Comparison of ENCODE assay signal across 8 cellular contexts in the genomic region with DNA sequence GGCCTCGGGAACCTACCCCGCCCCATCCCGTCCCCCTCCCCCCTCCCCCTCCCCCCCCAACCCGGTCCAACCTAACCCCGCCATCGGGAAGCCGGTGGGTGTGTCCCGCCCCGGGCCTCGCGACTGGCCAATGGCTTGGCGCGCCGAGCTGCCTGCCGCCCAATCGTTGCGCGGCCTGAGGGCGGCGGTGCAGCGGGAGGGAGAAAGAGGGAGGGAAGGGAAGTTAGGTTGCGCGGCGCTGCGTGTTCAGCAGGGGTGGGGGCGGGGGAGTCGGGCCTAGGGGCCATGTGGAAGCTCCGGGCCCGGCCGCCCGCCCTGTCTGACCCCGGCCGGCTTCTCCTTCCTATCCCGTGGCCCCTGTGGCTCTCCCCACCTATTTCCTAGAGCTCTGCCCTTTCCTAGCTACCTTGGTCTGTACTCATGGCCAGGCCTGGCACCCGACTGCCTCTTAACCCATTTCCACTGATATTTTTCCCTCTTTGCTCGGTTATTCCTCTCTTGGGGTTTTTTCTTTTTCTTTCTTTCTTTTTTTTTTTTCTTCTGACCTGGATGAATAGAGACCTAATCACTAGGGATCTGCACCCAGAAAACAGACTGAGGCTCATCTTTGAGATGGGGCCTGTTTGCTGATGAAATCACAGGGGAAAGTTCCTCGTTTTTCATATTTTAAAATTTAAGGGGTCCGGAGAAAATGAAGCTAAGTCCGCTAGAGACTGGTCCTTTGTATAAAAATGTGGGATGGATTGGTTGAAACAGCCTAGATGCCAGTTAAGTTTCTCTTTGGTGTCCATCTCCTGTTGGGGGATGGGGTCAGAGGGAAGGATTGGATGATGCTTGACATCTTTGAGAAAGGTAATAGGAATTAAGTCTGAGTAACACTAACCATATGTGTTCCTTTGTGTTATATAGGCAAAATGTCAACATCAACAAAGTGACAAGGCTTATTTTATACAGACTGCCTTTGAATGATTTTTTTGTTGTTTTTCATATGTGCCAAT. TPM values are rescaled to one million over a fixed set of nuclear protein-coding genes. Genes with fewer than 3 reads are reported as not detected.
DNase-seq lines count a peak whose midpoint lies in the region; ATAC-seq, FAIRE-seq and TF ChIP-seq lines count a peak whose summit lies in the region.

No MANE protein-coding gene starts in this region.

- H3K36me3 ChIP-seq in CD4-positive, CD25-positive, alpha-beta regulatory T cell (ENCODE audit: control insufficient read depth, insufficient read depth, low read length), result peaks cover 35% of the 10 kb centered on the region
- peaks cover 23 to 48% (median 41%) of the 10 kb centered on the region in 4 experiments for H3K36me3 ChIP-seq in H1 (ENCODE audit: control insufficient read depth in 2 of 4, insufficient read depth in 4 of 4, low read length in 3 of 4)
- peaks cover 13% of the 10 kb centered on the region for H3K36me3 ChIP-seq in mesendoderm (ENCODE audit: control insufficient read depth, insufficient read depth, low read length)

- no peak overlapping the region for H2BK20ac ChIP-seq in H1 (ENCODE audit: low read length)

- no peaks in the 10 kb centered on the region for H3K9me3 ChIP-seq in CD4-positive, CD25-positive, alpha-beta regulatory T cell (ENCODE audit: control insufficient read depth in 2 of 2, low read length in 2 of 2)
- H3K9me3 ChIP-seq in H1 (ENCODE audit: insufficient read depth in 2 of 2, low read depth in 1 of 2, low read length in 1 of 2), result no peaks in the 10 kb centered on the region

- H3K56ac ChIP-seq in H1 (replicated peaks; ENCODE audit: insufficient read length, low read depth, low read length), result peak overlapping the region; percentile 18
- H3K56ac ChIP-seq in mesendoderm (ENCODE audit: low read length), result peak overlapping the region; percentile 97

- no peak overlapping the region for H3K4ac ChIP-seq in H1 (replicated peaks; ENCODE audit: insufficient read length, low read depth, low read length)
- peak overlapping the region; percentile 90 for H3K4ac ChIP-seq in mesendoderm (ENCODE audit: low read depth, low read length)

- no peak for FAIRE-seq in H1 (lab: Jason Lieb, UNC)

- H3K9ac ChIP-seq in H1 (replicated peaks in 1 of 4; ENCODE audit: extremely low read depth in 1 of 4, low read depth in 3 of 4, low read length in 3 of 4), result peak overlapping the region; percentile 73 to 95 (median 91)
- H3K9ac ChIP-seq in mesendoderm (ENCODE audit: low read length), result peak overlapping the region; percentile 97

- H2BK12ac ChIP-seq in H1 (ENCODE audit: low read depth, low read length), result no peak overlapping the region

- no peak overlapping the region for H2AFZ ChIP-seq in H1 (ENCODE audit: low read length)

- CTCF ChIA-PET in activated CD8-positive, alpha-beta memory T cell treated with anti-CD3 and anti-CD28 coated beads, Interleukin-2, amount 10 ng/mL, durations not matched to agents 7 days and 5 days (lab: Charles Lee), result interaction anchor here (0.8 to 8.6 kb wide), 12 partner anchors 8 to 296 kb away, joined by 3 to 75 read pairs (median 6); partner anchors contain the start of gene SCRN2
- CTCF ChIA-PET in H1 (lab: Charles Lee; ENCODE audit: partially characterized antibody), result interaction anchor here (0.6 to 4.1 kb wide), 2 partner anchors 13 to 47 kb away, joined by 3 to 22 read pairs; no protein-coding TSS in a partner anchor

- H2AK5ac ChIP-seq in H1 (ENCODE audit: low read depth, low read length), result no peak overlapping the region
- peak overlapping the region; percentile 86 for H2AK5ac ChIP-seq in mesendoderm (ENCODE audit: low read length)

- H3K4me3 Mint-ChIP-seq in CD4-positive, CD25-positive, alpha-beta regulatory T cell, result peak overlapping the region; percentile 85 to 99 (median 92)
- peak overlapping the region; percentile 99 for H3K4me3 Mint-ChIP-seq in activated CD8-positive, alpha-beta memory T cell treated with anti-CD3 and anti-CD28 coated beads, Interleukin-2, amount 10 ng/mL, durations not matched to agents 7 days and 5 days

- H4K5ac ChIP-seq in H1 (ENCODE audit: insufficient read length, low read depth, low read length) (peak overlapping the region; percentile 49), mesendoderm (ENCODE audit: low read length) (no peak overlapping the region)

- peaks cover 11% of the 10 kb centered on the region for H3K27me3 Mint-ChIP-seq in CD4-positive, CD25-positive, alpha-beta regulatory T cell
- no peaks in the 10 kb centered on the region for H3K27me3 Mint-ChIP-seq in activated CD8-positive, alpha-beta memory T cell treated with anti-CD3 and anti-CD28 coated beads, Interleukin-2, amount 10 ng/mL, durations not matched to agents 7 days and 5 days

- H4K91ac ChIP-seq in H1 (replicated peaks; ENCODE audit: insufficient read length, low read length), result no peak overlapping the region

- no peak for TF ChIP-seq RAD21 in H1 (IDR thresholded peaks at IDR 0.05 in 1 of 2, conservative IDR thresholded peaks at IDR 0.05 in 1 of 2; ENCODE audit: low read depth in 2 of 2, low read length in 2 of 2)

- H2BK120ac ChIP-seq in H1 (replicated peaks; ENCODE audit: low read depth, low read length) (no peak overlapping the region), mesendoderm (ENCODE audit: low read depth, low read length) (no peak overlapping the region)

- H3K14ac ChIP-seq in H1 (ENCODE audit: insufficient read length), result no peak overlapping the region

- TF ChIP-seq POLR2A in H1 (IDR thresholded peaks at IDR 0.05; ENCODE audit: control extremely low read depth in 1 of 2, low read depth in 2 of 2, low read length in 2 of 2), result peak in 1 of 2 experiments; percentile 43; a peak in 2 of 3 replicates

- peak; percentile 85 to 96 (median 85) for DNase-seq in CD4-positive, CD25-positive, alpha-beta regulatory T cell
- DNase-seq in HT1080 (ENCODE audit: low read depth) (peak; percentile 95), NOMO-1 treated with DMSO at 0.1 percent for 48 hours (lab: John Stamatoyannopoulos, UW; ENCODE audit: unreplicated experiment) (peak; percentile 95), H1 (ENCODE audit: low read depth in 1 of 2, low spot score in 2 of 2) (peak; percentile 87 to 92), mesendoderm (peak; percentile 99)
- DNase-seq in activated CD8-positive, alpha-beta memory T cell treated with anti-CD3 and anti-CD28 coated beads, Interleukin-2, amount 10 ng/mL, durations not matched to agents 7 days and 5 days, result peak; percentile 96
- DNase-seq in stimulated activated CD8-positive, alpha-beta memory T cell treated with anti-CD3 and anti-CD28 coated beads, Interleukin-12 subunit alpha, Interleukin-12 subunit beta, amount 100 ng/mL, for 24 hours (ENCODE audit: extremely low read depth), result peak; percentile 93

- WGBS in H1 (ENCODE audit: extremely low coverage in 1 of 2, insufficient coverage in 1 of 2, insufficient read length in 1 of 2, insufficient replicate concordance in 2 of 2, low coverage in 1 of 2, low lambda C conversion rate in 2 of 2, missing lambda C conversion rate in 1 of 2), 2 experiments, result 1% methylated on average over 12 of the region's 39 CpGs; no CpG with 5 or more reads in 1 of the 2 experiments
- WGBS in mesendoderm (ENCODE audit: extremely low coverage, insufficient coverage, low lambda C conversion rate), result no CpG with 5 or more reads among the region's 39 CpGs

- POLR2A ChIA-PET in H1 (lab: Charles Lee; ENCODE audit: partially characterized antibody), result interaction anchor here (0.6 to 46.3 kb wide), 12 partner anchors 8 to 584 kb away, joined by 3 to 1575 read pairs (median 6); partner anchors contain the start of gene TBKBP1

- peak; percentile 58 for ATAC-seq in CD4-positive, CD25-positive, alpha-beta regulatory T cell (ENCODE audit: low read depth in 2 of 2)
- ATAC-seq in GM19463 (IDR thresholded peaks at IDR 0.05; ENCODE audit: unreplicated experiment), result peak; percentile 37
- ATAC-seq in activated CD8-positive, alpha-beta memory T cell treated with anti-CD3 and anti-CD28 coated beads, Interleukin-2, amount 10 ng/mL, durations not matched to agents 7 days and 5 days, result peak; percentile 54

- peak overlapping the region; percentile 79; the same call in 1 of the 2 replicates for H3K18ac ChIP-seq in H1 (ENCODE audit: extremely low read depth, low read length)
- H3K18ac ChIP-seq in mesendoderm (ENCODE audit: low read length), result peak overlapping the region; percentile 88

- no peaks in the 10 kb centered on the region for H3K27me3 ChIP-seq in CD4-positive, CD25-positive, alpha-beta regulatory T cell (ENCODE audit: control insufficient read depth, insufficient read depth, low read length)
- H3K27me3 ChIP-seq in H1 (replicated peaks in 1 of 4; ENCODE audit: control insufficient read depth in 3 of 4, extremely low read depth in 1 of 4, insufficient read depth in 3 of 4, low read length in 3 of 4) (no peaks in the 10 kb centered on the region), mesendoderm (ENCODE audit: insufficient read depth, low read length, poor library complexity) (no peaks in the 10 kb centered on the region)

- no peak; a peak in 1 of 3 replicates for TF ChIP-seq EP300 in H1 (IDR thresholded peaks at IDR 0.05; ENCODE audit: borderline replicate concordance in 1 of 2, low read depth in 2 of 2, low read length in 2 of 2)

- H3K23ac ChIP-seq in H1 (ENCODE audit: insufficient read length) (no peak overlapping the region), mesendoderm (ENCODE audit: low read length) (no peak overlapping the region)

- peak overlapping the region; percentile 84 for H3K27ac ChIP-seq in CD4-positive, CD25-positive, alpha-beta regulatory T cell (ENCODE audit: insufficient read depth, low read length, poor library complexity, severe bottlenecking)
- H3K27ac ChIP-seq in H1 (ENCODE audit: low read depth, low read length), result peak overlapping the region; percentile 60; the same call in 1 of the 2 replicates
- H3K27ac ChIP-seq in mesendoderm (ENCODE audit: low read depth, low read length), result peak overlapping the region; percentile 86

- H3K23me2 ChIP-seq in H1 (ENCODE audit: low read depth, low read length), result peaks cover 4% of the 10 kb centered on the region

- H3K4me3 ChIP-seq in CD4-positive, CD25-positive, alpha-beta regulatory T cell (ENCODE audit: low read depth, low read length), result peak overlapping the region; percentile 65
- H3K4me3 ChIP-seq in H1 (ENCODE audit: extremely low read depth in 1 of 4, insufficient read depth in 2 of 4, low read depth in 3 of 4, low read length in 4 of 4) (peak overlapping the region; percentile 79 to 99 (median 84)), mesendoderm (ENCODE audit: low read length) (peak overlapping the region; percentile 95)

- H3K36me3 Mint-ChIP-seq in CD4-positive, CD25-positive, alpha-beta regulatory T cell, result peaks cover 28% of the 10 kb centered on the region
- peaks cover 46% of the 10 kb centered on the region for H3K36me3 Mint-ChIP-seq in activated CD8-positive, alpha-beta memory T cell treated with anti-CD3 and anti-CD28 coated beads, Interleukin-2, amount 10 ng/mL, durations not matched to agents 7 days and 5 days

- TF ChIP-seq CTCF in H1 (IDR thresholded peaks at IDR 0.05; ENCODE audit: control extremely low read depth in 1 of 3, insufficient read depth in 1 of 3, low read depth in 1 of 3, low read length in 3 of 3), result no peak

- H3K79me2 ChIP-seq in H1 (ENCODE audit: control insufficient read depth in 1 of 2, insufficient read depth in 2 of 2, low read length in 2 of 2) (peaks cover 24 to 58% of the 10 kb centered on the region in 2 experiments), mesendoderm (ENCODE audit: control insufficient read depth, insufficient read depth, low read length) (peaks cover 50% of the 10 kb centered on the region)

- peak overlapping the region; percentile 60 to 70 for H3K4me2 ChIP-seq in H1 (ENCODE audit: insufficient read depth in 1 of 2, low read depth in 2 of 2, low read length in 2 of 2)
- peak overlapping the region; percentile 80 for H3K4me2 ChIP-seq in mesendoderm (ENCODE audit: low read length)

- H3K27ac Mint-ChIP-seq in CD4-positive, CD25-positive, alpha-beta regulatory T cell, result peak overlapping the region; percentile 84 to 89 (median 88)
- H3K27ac Mint-ChIP-seq in activated CD8-positive, alpha-beta memory T cell treated with anti-CD3 and anti-CD28 coated beads, Interleukin-2, amount 10 ng/mL, durations not matched to agents 7 days and 5 days, result peak overlapping the region; percentile 80

- H2BK15ac ChIP-seq in H1 (ENCODE audit: low read length) (no peak overlapping the region), mesendoderm (replicated peaks; ENCODE audit: low read depth) (no peak overlapping the region)

- peaks cover 30 to 74% (median 53%) of the 10 kb centered on the region in 4 donors for H3K4me1 Mint-ChIP-seq in CD4-positive, CD25-positive, alpha-beta regulatory T cell
- H3K4me1 Mint-ChIP-seq in activated CD8-positive, alpha-beta memory T cell treated with anti-CD3 and anti-CD28 coated beads, Interleukin-2, amount 10 ng/mL, durations not matched to agents 7 days and 5 days, result peaks cover 53% of the 10 kb centered on the region

- H2BK5ac ChIP-seq in H1 (ENCODE audit: low read depth, low read length), result peak overlapping the region; percentile 89; the same call in 1 of the 2 replicates
- H2BK5ac ChIP-seq in mesendoderm (ENCODE audit: low read length), result no peak overlapping the region

- H3K4me1 ChIP-seq in CD4-positive, CD25-positive, alpha-beta regulatory T cell (ENCODE audit: control insufficient read depth, insufficient read depth, low read length, poor library complexity, severe bottlenecking), result peaks cover 54% of the 10 kb centered on the region
- H3K4me1 ChIP-seq in H1 (replicated peaks in 1 of 4; ENCODE audit: control insufficient read depth in 3 of 4, insufficient read depth in 4 of 4, low read length in 3 of 4) (peaks cover 0 to 6% (median 4%) of the 10 kb centered on the region in 4 experiments; a peak in 5 of 7 replicates), mesendoderm (ENCODE audit: control insufficient read depth, low read depth, low read length) (peaks cover 4% of the 10 kb centered on the region)

- no peaks in the 10 kb centered on the region for H3K9me3 Mint-ChIP-seq in CD4-positive, CD25-positive, alpha-beta regulatory T cell
- no peaks in the 10 kb centered on the region for H3K9me3 Mint-ChIP-seq in activated CD8-positive, alpha-beta memory T cell treated with anti-CD3 and anti-CD28 coated beads, Interleukin-2, amount 10 ng/mL, durations not matched to agents 7 days and 5 days (ENCODE audit: low read depth)

- H4K20me1 ChIP-seq in H1 (replicated peaks in 1 of 2; ENCODE audit: control insufficient read depth in 1 of 2, insufficient read depth in 2 of 2, low read length in 2 of 2), result peaks cover 12 to 19% of the 10 kb centered on the region in 2 experiments

- H4K8ac ChIP-seq in H1 (ENCODE audit: extremely low read depth, insufficient read depth, low read length) (peak overlapping the region; percentile 98; the same call in 1 of the 2 replicates), mesendoderm (ENCODE audit: low read depth, low read length) (no peak overlapping the region)

- H3K79me1 ChIP-seq in H1 (ENCODE audit: low read depth, low read length) (0 out of 2 replicates have a peak, but pooled peaks cover 2% of the 10 kb centered on the region), mesendoderm (ENCODE audit: low read length) (peaks cover 11% of the 10 kb centered on the region)

RNA-seq across cellular contexts. Expression of gene KPNB1, which starts 1.1 kb away (rescaled TPM):
- 242 TPM for total RNA-seq in CD4-positive, CD25-positive, alpha-beta regulatory T cell
- polyA plus RNA-seq in CD4-positive, CD25-positive, alpha-beta regulatory T cell, result 10 to 100 TPM; 20.4 to 27.2 (median 23.3) TPM
- 470 and 482 TPM in 2 replicates for total RNA-seq in HT1080 (2014; rRNA removed; shearing (Covaris generic))
- 145 and 201 TPM in 2 replicates for polyA plus RNA-seq in HT1080 (2015; cell fraction: cytosol; rRNA removed)
- 405 and 476 TPM in 2 replicates for polyA plus RNA-seq in HT1080 (2015; cell fraction: nucleus; rRNA removed)
- total RNA-seq in activated CD8-positive, alpha-beta memory T cell treated with anti-CD3 and anti-CD28 coated beads, Interleukin-2, amount 10 ng/mL, durations not matched to agents 7 days and 5 days, result 100 to 1,000 TPM; 413 to 525 TPM
- 625 and 635 TPM in 2 replicates for total RNA-seq in H1 (2021; fragmentation: NEBNext Ultra II Directional; extraction: Animal tissue kit (Norgen Biotek cat#: 25700))
- polyA plus RNA-seq in H1 (2011; rRNA removed), result 142 and 171 TPM in 2 replicates
- polyA plus RNA-seq in H1 (2011; cell fraction: cytosol; rRNA removed), result 209 TPM
- 433 TPM for polyA plus RNA-seq in H1 (2011; cell fraction: nucleus; rRNA removed)
- 357 to 670 TPM (median 408 TPM) in 4 replicates for polyA plus RNA-seq in H1 (2012, experiment 1 of 2)
- polyA plus RNA-seq in H1 (2012, experiment 2 of 2), result 16.3 TPM
- 602 TPM for polyA plus RNA-seq in H1 (2013, experiment 1 of 2)
- 545 TPM for polyA plus RNA-seq in H1 (2013, experiment 2 of 2)
- polyA minus RNA-seq in H1 (2011; rRNA and poly(A)+ RNA removed), result 512 and 884 TPM in 2 replicates
- 185 TPM for polyA minus RNA-seq in H1 (2011; cell fraction: cytosol; rRNA and poly(A)+ RNA removed)
- polyA minus RNA-seq in H1 (2011; cell fraction: nucleus; rRNA and poly(A)+ RNA removed), result 342 TPM
- polyA plus RNA-seq in mesendoderm (2013, experiment 1 of 2), result 345 TPM
- polyA plus RNA-seq in mesendoderm (2013, experiment 2 of 2), result 347 TPM

RNA-seq across cellular contexts. Expression of gene TBKBP1, which starts 43.1 kb away (rescaled TPM):
- 6.1 TPM for total RNA-seq in CD4-positive, CD25-positive, alpha-beta regulatory T cell
- under 1 TPM; 0.11 to 0.60 (median 0.51) TPM for polyA plus RNA-seq in CD4-positive, CD25-positive, alpha-beta regulatory T cell
- total RNA-seq in HT1080 (2014; rRNA removed; shearing (Covaris generic)), result 3.9 and 4.0 TPM in 2 replicates
- 2.6 and 4.4 TPM in 2 replicates for polyA plus RNA-seq in HT1080 (2015; cell fraction: cytosol; rRNA removed)
- polyA plus RNA-seq in HT1080 (2015; cell fraction: nucleus; rRNA removed), result 15.1 and 16.3 TPM in 2 replicates
- total RNA-seq in activated CD8-positive, alpha-beta memory T cell treated with anti-CD3 and anti-CD28 coated beads, Interleukin-2, amount 10 ng/mL, durations not matched to agents 7 days and 5 days, result 1 to 10 TPM; 2.6 to 3.0 TPM
- total RNA-seq in H1 (2021; fragmentation: NEBNext Ultra II Directional; extraction: Animal tissue kit (Norgen Biotek cat#: 25700)), result 15.1 and 16.7 TPM in 2 replicates
- polyA plus RNA-seq in H1 (2011; rRNA removed), result 6.3 and 9.3 TPM in 2 replicates
- polyA plus RNA-seq in H1 (2011; cell fraction: cytosol; rRNA removed), result 8.4 TPM
- 20.6 TPM for polyA plus RNA-seq in H1 (2011; cell fraction: nucleus; rRNA removed)
- polyA plus RNA-seq in H1 (2012, experiment 1 of 2), result 17.1 to 26.1 TPM (median 23.5 TPM) in 4 replicates
- polyA plus RNA-seq in H1 (2012, experiment 2 of 2), result 21.5 TPM
- 6.6 TPM for polyA plus RNA-seq in H1 (2013, experiment 1 of 2)
- 7.1 TPM for polyA plus RNA-seq in H1 (2013, experiment 2 of 2)
- polyA minus RNA-seq in H1 (2011; rRNA and poly(A)+ RNA removed), result 5.1 and 6.0 TPM in 2 replicates
- polyA minus RNA-seq in H1 (2011; cell fraction: cytosol; rRNA and poly(A)+ RNA removed), result 11.2 TPM
- 7.2 TPM for polyA minus RNA-seq in H1 (2011; cell fraction: nucleus; rRNA and poly(A)+ RNA removed)
- polyA plus RNA-seq in mesendoderm (2013, experiment 1 of 2), result 8.1 TPM
- polyA plus RNA-seq in mesendoderm (2013, experiment 2 of 2), result 7.0 TPM

Comparison
In these comparisons a context has a peak if more than half of its experiments do, and no peak if none do; other contexts are left out.
1. Peak in every context shown above with its lines: DNase-seq, ATAC-seq, H3K4me3 ChIP-seq and H3K27ac ChIP-seq.